In the genomic region with DNA sequence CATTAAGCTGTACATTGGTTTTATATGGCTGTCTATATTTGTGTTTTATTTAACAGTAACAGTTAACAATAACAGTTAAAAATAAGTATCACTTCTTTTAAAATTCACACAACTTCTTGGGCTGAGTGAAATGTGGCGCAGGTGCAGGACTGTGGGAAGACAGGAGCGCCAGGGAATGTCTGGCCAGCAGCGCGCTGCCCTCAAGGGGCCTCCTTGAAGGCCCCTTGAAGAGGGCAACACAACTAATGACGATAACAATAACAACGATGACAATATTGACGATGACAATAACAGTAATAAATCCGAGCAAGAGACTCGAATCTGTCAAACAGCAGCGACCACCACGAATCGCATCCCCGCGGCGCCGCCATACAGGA, we compare ENCODE assay signal across 8 cellular contexts. TPM values are rescaled to one million over a fixed set of nuclear protein-coding genes. Genes with fewer than 3 reads are reported as not detected.
DNase-seq lines count a peak whose midpoint lies in the region; ATAC-seq and TF ChIP-seq lines count a peak whose summit lies in the region.

No MANE protein-coding gene starts in this region.

- H3K27me3 Mint-ChIP-seq in activated CD4-positive, alpha-beta T cell treated with anti-CD3 and anti-CD28 coated beads for 36 hours = peaks cover 27% of the 10 kb centered on the region
- peaks cover 8% of the 10 kb centered on the region for H3K27me3 Mint-ChIP-seq in memory B cell

- H3K27ac Mint-ChIP-seq in activated CD4-positive, alpha-beta T cell treated with anti-CD3 and anti-CD28 coated beads for 36 hours = no peak overlapping the region
- H3K27ac Mint-ChIP-seq in memory B cell = no peak overlapping the region

- H3K27ac ChIP-seq in breast epithelium (peak overlapping the region; percentile 92 to 96), tibial artery (peak overlapping the region; percentile 93 to 98)

- DNase-seq in activated CD4-positive, alpha-beta T cell treated with anti-CD3 and anti-CD28 coated beads for 36 hours = no peak
- no peak for DNase-seq in activated CD4-positive, alpha-beta T cell treated with anti-CD3 and anti-CD28 coated beads, Interleukin-2, amount 50 U/mL, for 4 hours
- DNase-seq in breast epithelium (ENCODE audit: low spot score in 2 of 2) (no peak), memory B cell (ENCODE audit: low spot score in 2 of 2) (no peak), tibial artery (no peak), DMS53 (lab: John Stamatoyannopoulos, UW) (no peak), middle frontal gyrus (ENCODE audit: extremely low spot score, low spot score) (no peak)

- peaks cover 7 to 11% of the 10 kb centered on the region in 2 donors for H3K9me3 ChIP-seq in breast epithelium
- H3K9me3 ChIP-seq in tibial artery = peaks cover 5 to 11% (median 10%) of the 10 kb centered on the region in 3 donors

- no peaks in the 10 kb centered on the region for H3K27me3 ChIP-seq in breast epithelium
- no peaks in the 10 kb centered on the region for H3K27me3 ChIP-seq in tibial artery

- H3K4me1 Mint-ChIP-seq in activated CD4-positive, alpha-beta T cell treated with anti-CD3 and anti-CD28 coated beads for 36 hours = peaks cover 11% of the 10 kb centered on the region
- H3K4me1 Mint-ChIP-seq in memory B cell = no peaks in the 10 kb centered on the region

- H3K4me1 ChIP-seq in breast epithelium (peaks cover 0 to 5% of the 10 kb centered on the region in 2 donors), tibial artery (peaks cover 0 to 34% (median 14%) of the 10 kb centered on the region in 4 donors)

- peaks cover 11% of the 10 kb centered on the region for H3K9me3 Mint-ChIP-seq in activated CD4-positive, alpha-beta T cell treated with anti-CD3 and anti-CD28 coated beads for 36 hours (ENCODE audit: low read depth)
- H3K9me3 Mint-ChIP-seq in memory B cell = peaks cover 13% of the 10 kb centered on the region

- POLR2A ChIA-PET in activated CD4-positive, alpha-beta T cell treated with anti-CD3 and anti-CD28 coated beads for 36 hours (lab: Charles Lee) = no interaction called here

- no peak for TF ChIP-seq POLR2A in breast epithelium (IDR thresholded peaks at IDR 0.05)

- H3K36me3 Mint-ChIP-seq in activated CD4-positive, alpha-beta T cell treated with anti-CD3 and anti-CD28 coated beads for 36 hours (ENCODE audit: low read depth) = no peaks in the 10 kb centered on the region
- H3K36me3 Mint-ChIP-seq in memory B cell = peaks cover 4% of the 10 kb centered on the region

- ATAC-seq in activated CD4-positive, alpha-beta T cell treated with anti-CD3 and anti-CD28 coated beads for 36 hours = no peak
- no peak for ATAC-seq in memory B cell (ENCODE audit: low read depth)
- ATAC-seq in HG03469 (IDR thresholded peaks at IDR 0.05; ENCODE audit: unreplicated experiment) = no peak

- TF ChIP-seq CTCF in breast epithelium (IDR thresholded peaks at IDR 0.05) (no peak), tibial artery (IDR thresholded peaks at IDR 0.05) (no peak)

- H3K36me3 ChIP-seq in breast epithelium (no peaks in the 10 kb centered on the region), tibial artery (no peaks in the 10 kb centered on the region)

- peak overlapping the region; percentile 65 for H3K4me3 Mint-ChIP-seq in activated CD4-positive, alpha-beta T cell treated with anti-CD3 and anti-CD28 coated beads for 36 hours
- peak overlapping the region; percentile 81 for H3K4me3 Mint-ChIP-seq in memory B cell

- intact Hi-C loops in activated CD4-positive, alpha-beta T cell treated with anti-CD3 and anti-CD28 coated beads for 36 hours (cut with DNase I, micrococcal nuclease) = loop anchor here in 1 of 2 experiments (2.0 to 5.0 kb wide), 4 partner anchors 232 to 897 kb away; a partner anchor contains a TSS
- intact Hi-C loops in breast epithelium (cut with DNase I; ENCODE audit: low total_unique reads) = no loop called here
- intact Hi-C loops in tibial artery (cut with DNase I; ENCODE audit: low total_unique reads) = loop anchor here (10.0 kb wide), 1 partner anchor 290 kb away; a partner anchor contains a TSS

- CTCF ChIA-PET in activated CD4-positive, alpha-beta T cell treated with anti-CD3 and anti-CD28 coated beads for 36 hours (lab: Charles Lee) = no interaction called here

- peak overlapping the region; percentile 77 to 82 (median 81) for H3K4me3 ChIP-seq in breast epithelium
- H3K4me3 ChIP-seq in tibial artery = peak overlapping the region; percentile 74 to 89

RNA-seq across cellular contexts. Expression of a gene that starts 0.4 kb away (rescaled TPM):
- under 1 TPM; 0.18 to 0.51 TPM for total RNA-seq in activated CD4-positive, alpha-beta T cell treated with anti-CD3 and anti-CD28 coated beads for 36 hours
- total RNA-seq in breast epithelium = 10 to 100 TPM; 10.4 to 43.6 (median 20.6) TPM

Comparison
In these comparisons a context has a peak if more than half of its experiments do, and no peak if none do; other contexts are left out.
1. RNA of a gene that starts 0.4 kb away (total RNA-seq): 10.4 to 43.6 TPM in breast epithelium; 0.18 to 0.51 TPM in activated CD4-positive, alpha-beta T cell treated with anti-CD3 and anti-CD28 coated beads for 36 hours; every median in the first group is over 4 times any median in the second.